8 cellular contexts compared by ENCODE assay signal in genomic region chr6:70411948-70412796, GRCh38. TPM values are rescaled to one million over a fixed set of nuclear protein-coding genes. Genes with fewer than 3 reads are reported as not detected.
DNase-seq lines count a peak whose midpoint lies in the region; ATAC-seq and TF ChIP-seq lines count a peak whose summit lies in the region.

No MANE protein-coding gene starts in this region.

- H3K27me3 ChIP-seq in right atrium auricular region (no peaks in the 10 kb centered on the region), breast epithelium (no peaks in the 10 kb centered on the region), aorta (ENCODE audit: control insufficient read depth in 1 of 2, insufficient read depth in 2 of 2, low read length in 1 of 2) (no peaks in the 10 kb centered on the region)

- ATAC-seq in Right ventricle myocardium superior (ENCODE audit: poor library complexity) (no peak), aorta (ENCODE audit: low FRiP score) (no peak)

- peaks cover 0 to 20% of the 10 kb centered on the region in 2 donors for H3K4me1 ChIP-seq in right atrium auricular region
- H3K4me1 ChIP-seq in breast epithelium = no peaks in the 10 kb centered on the region
- peaks cover 0 to under 1% of the 10 kb centered on the region in 2 donors for H3K4me1 ChIP-seq in aorta (ENCODE audit: control insufficient read depth in 1 of 2, insufficient read depth in 2 of 2, low read length in 2 of 2)

- peaks cover 16% of the 10 kb centered on the region for H3K4me1 Mint-ChIP-seq in mesothelial cell of epicardium

- no peak for TF ChIP-seq POLR2A in breast epithelium (IDR thresholded peaks at IDR 0.05)

- H3K27ac ChIP-seq in right atrium auricular region (peak overlapping the region; percentile 80 to 92), breast epithelium (peak overlapping the region; percentile 86 to 88), aorta (ENCODE audit: low read depth in 1 of 2, low read length in 2 of 2) (no peak overlapping the region)

- H3K4me3 ChIP-seq in right atrium auricular region = peak overlapping the region; percentile 83 to 97
- H3K4me3 ChIP-seq in breast epithelium = peak overlapping the region; percentile 85 to 96 (median 92)
- H3K4me3 ChIP-seq in aorta (ENCODE audit: low read length in 2 of 2) = peak overlapping the region; percentile 88

- no peaks in the 10 kb centered on the region for H3K9me3 ChIP-seq in right atrium auricular region
- no peaks in the 10 kb centered on the region for H3K9me3 ChIP-seq in breast epithelium
- no peaks in the 10 kb centered on the region for H3K9me3 ChIP-seq in aorta (ENCODE audit: control insufficient read depth, low read length)

- H3K9me3 Mint-ChIP-seq in mesothelial cell of epicardium = no peaks in the 10 kb centered on the region

- 83 to 87% methylated on average over 14 of the region's 14 CpGs for WGBS in aorta, 2 donors

- peak overlapping the region; percentile 92 for H3K27ac Mint-ChIP-seq in mesothelial cell of epicardium

- peaks cover 13% of the 10 kb centered on the region for H3K27me3 Mint-ChIP-seq in mesothelial cell of epicardium (ENCODE audit: low read depth)

- H3K36me3 ChIP-seq in right atrium auricular region (no peaks in the 10 kb centered on the region), breast epithelium (no peaks in the 10 kb centered on the region), aorta (ENCODE audit: control insufficient read depth in 1 of 2, insufficient read depth in 2 of 2, low read length in 1 of 2) (no peaks in the 10 kb centered on the region)

- DNase-seq in right atrium auricular region (ENCODE audit: low spot score) = no peak
- DNase-seq in Right ventricle myocardium superior = no peak
- no peak for DNase-seq in breast epithelium (ENCODE audit: low spot score in 2 of 2)
- no peak for DNase-seq in mesothelial cell of epicardium (ENCODE audit: low spot score in 2 of 2, unreplicated experiment in 2 of 2)
- no peak for DNase-seq in aorta
- no peak for DNase-seq in NCI-H2107 treated with DMSO at 0.1 percent for 48 hours (lab: John Stamatoyannopoulos, UW; ENCODE audit: unreplicated experiment)
- DNase-seq in NCI-H2196 treated with DMSO at 0.1 percent for 48 hours (lab: John Stamatoyannopoulos, UW; ENCODE audit: unreplicated experiment) = no peak
- DNase-seq in germinal center (ENCODE audit: low spot score) = no peak

- H3K4me3 Mint-ChIP-seq in mesothelial cell of epicardium = peak overlapping the region; percentile 93

- intact Hi-C loops in Right ventricle myocardium superior (cut with DNase I) (no loop called here), breast epithelium (cut with DNase I; ENCODE audit: low total_unique reads) (no loop called here), aorta (cut with DNase I) (loop anchor here in 1 of 2 donors (10.0 kb wide), 2 partner anchors 153 to 253 kb away; partner anchors contain the start of genes SDHAF4 and SMAP1)

- TF ChIP-seq CTCF in right atrium auricular region (IDR thresholded peaks at IDR 0.05) (no peak), breast epithelium (IDR thresholded peaks at IDR 0.05) (no peak), mesothelial cell of epicardium (IDR thresholded peaks at IDR 0.05; ENCODE audit: unreplicated experiment) (no peak)

- H3K36me3 Mint-ChIP-seq in mesothelial cell of epicardium = no peaks in the 10 kb centered on the region

RNA-seq across cellular contexts. Expression of gene FAM135A, which starts 1.1 kb away (rescaled TPM):
- 10 to 100 TPM; 19.5 TPM for total RNA-seq in right atrium auricular region
- total RNA-seq in Right ventricle myocardium superior = 14.3 TPM
- total RNA-seq in breast epithelium = 10 to 100 TPM; 25.9 to 34.2 (median 30.2) TPM
- total RNA-seq in mesothelial cell of epicardium = 21.5 to 24.8 TPM (median 22.7 TPM) in 3 replicates
- total RNA-seq in aorta = 10 to 100 TPM; 21.6 to 25.7 TPM
- 10 to 100 TPM in 1 of 2 donors, 1 to 10 TPM in 1; 6.9 to 10.5 TPM for polyA plus RNA-seq in aorta

Comparison
In these comparisons a context has a peak if more than half of its experiments do, and no peak if none do; other contexts are left out.
1. H3K27ac ChIP-seq: peak in right atrium auricular region (2 of 2) and breast epithelium (2 of 2); none in aorta (0 of 2).
2. Peak in every context shown above with its lines, with median percentiles within 50 percentile points of each other: H3K4me3 ChIP-seq.